In the genomic region with DNA sequence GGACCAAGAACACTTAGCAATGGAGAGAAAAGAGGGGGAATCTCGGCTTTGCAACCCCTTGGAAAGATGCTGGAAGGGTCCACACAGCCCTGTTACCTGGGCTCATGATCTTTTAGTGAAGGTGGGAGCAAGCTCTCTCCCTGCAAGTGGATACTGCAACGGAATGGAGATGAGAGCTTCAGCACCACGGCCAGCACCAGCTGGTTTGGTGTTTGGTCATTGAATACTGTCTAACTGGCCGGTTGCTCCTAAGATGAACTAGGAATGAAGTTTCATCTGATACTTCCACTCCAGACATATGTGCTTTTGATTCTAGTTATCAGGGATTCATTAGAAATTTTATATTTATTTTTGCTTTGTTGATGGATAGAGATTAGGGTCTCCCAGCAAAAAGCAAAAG, we compare ENCODE assay signal across 11 cellular contexts. TPM values are rescaled to one million over a fixed set of nuclear protein-coding genes. Genes with fewer than 3 reads are reported as not detected.
DNase-seq lines count a peak whose midpoint lies in the region; ATAC-seq, FAIRE-seq and TF ChIP-seq lines count a peak whose summit lies in the region.
"Had no signal": no experiment of that assay in that cellular context is flagged by ENCODE, and none has a peak within 500 bp of the region (broad histone marks: within the 10 kb centered on the region; RNA-seq: fewer than 3 reads in every experiment).

No MANE protein-coding gene starts in this region.

- DNase-seq in A673 (ENCODE audit: low spot score) (peak; percentile 71), HEK293T (ENCODE audit: extremely low spot score) (peak; percentile 56), hepatocyte (ENCODE audit: low spot score) (peak; percentile 77), osteocyte (ENCODE audit: extremely low spot score, unreplicated experiment) (no peak), GM12892 (ENCODE audit: insufficient read length) (no peak), SW 1271 (lab: John Stamatoyannopoulos, UW) (no peak)
- peak; percentile 46 for DNase-seq in activated CD8-positive, alpha-beta T cell treated with anti-CD3 and anti-CD28 coated beads for 36 hours
- DNase-seq: activated naive CD8-positive, alpha-beta T cell treated with anti-CD3 and anti-CD28 coated beads, Interleukin-2, amount 10 ng/mL, durations not matched to agents 7 days and 5 days; uterus had no signal

- H4K20me1 ChIP-seq in hepatocyte (ENCODE audit: insufficient read depth, poor library complexity, severe bottlenecking): no peaks in the 10 kb centered on the region

- H3K27me3 ChIP-seq in A673 (replicated peaks; ENCODE audit: insufficient read depth, low read depth, low read length, poor library complexity): peaks cover 20% of the 10 kb centered on the region
- H3K27me3 ChIP-seq in hepatocyte: peaks cover 29% of the 10 kb centered on the region
- H3K27me3 ChIP-seq: uterus had no signal

- no peak overlapping the region for H3K4me3 Mint-ChIP-seq in activated CD8-positive, alpha-beta T cell treated with anti-CD3 and anti-CD28 coated beads for 36 hours
- H3K4me3 Mint-ChIP-seq in osteocyte (ENCODE audit: unreplicated experiment): no peak overlapping the region
- H3K4me3 Mint-ChIP-seq: activated naive CD8-positive, alpha-beta T cell treated with anti-CD3 and anti-CD28 coated beads, Interleukin-2, amount 10 ng/mL, durations not matched to agents 7 days and 5 days had no signal

- no peak for TF ChIP-seq CTCF in A673 (conservative IDR thresholded peaks at IDR 0.05; ENCODE audit: low read depth, low read length)
- TF ChIP-seq CTCF in activated CD8-positive, alpha-beta T cell treated with anti-CD3 and anti-CD28 coated beads for 36 hours (IDR thresholded peaks at IDR 0.05): no peak
- TF ChIP-seq CTCF in hepatocyte (IDR thresholded peaks at IDR 0.05; ENCODE audit: poor library complexity): no peak
- TF ChIP-seq CTCF in osteocyte (IDR thresholded peaks at IDR 0.05): no peak

- H3K9me3 Mint-ChIP-seq in activated CD8-positive, alpha-beta T cell treated with anti-CD3 and anti-CD28 coated beads for 36 hours: no peaks in the 10 kb centered on the region
- no peaks in the 10 kb centered on the region for H3K9me3 Mint-ChIP-seq in osteocyte (ENCODE audit: unreplicated experiment)
- H3K9me3 Mint-ChIP-seq: activated naive CD8-positive, alpha-beta T cell treated with anti-CD3 and anti-CD28 coated beads, Interleukin-2, amount 10 ng/mL, durations not matched to agents 7 days and 5 days had no signal

- no peak for FAIRE-seq in GM12892 (lab: Jason Lieb, UNC)

- H3K9me2 ChIP-seq in hepatocyte (replicated peaks; ENCODE audit: insufficient read depth): no peaks in the 10 kb centered on the region

- POLR2A ChIA-PET in A673 (lab: Charles Lee; ENCODE audit: low non-redundant PET) (no interaction called here), HEK293T (lab: Yijun Ruan, JAX) (interaction anchor here (0.9 kb wide), 1 partner anchor 96 kb away, joined by 3 read pairs; no protein-coding TSS in a partner anchor)
- POLR2A ChIA-PET in activated CD8-positive, alpha-beta T cell treated with anti-CD3 and anti-CD28 coated beads for 36 hours (lab: Charles Lee): interaction anchor here (0.6 kb wide), 1 partner anchor 328 kb away, joined by 3 read pairs; no protein-coding TSS in a partner anchor

- H3K4me3 ChIP-seq in A673 (ENCODE audit: low read depth, low read length, poor library complexity, severe bottlenecking) (no peak overlapping the region), hepatocyte (no peak overlapping the region)
- H3K4me3 ChIP-seq: skin epidermis, uterus had no signal

- H3K4me1 Mint-ChIP-seq in activated CD8-positive, alpha-beta T cell treated with anti-CD3 and anti-CD28 coated beads for 36 hours (ENCODE audit: low read depth): no peaks in the 10 kb centered on the region
- no peaks in the 10 kb centered on the region for H3K4me1 Mint-ChIP-seq in osteocyte (ENCODE audit: unreplicated experiment)

- WGBS in hepatocyte (ENCODE audit: low lambda C conversion rate, missing lambda C conversion rate): 11% methylated on average over 4 of the region's 4 CpGs

- H3K79me2 ChIP-seq in hepatocyte: no peaks in the 10 kb centered on the region

- H3K4me1 ChIP-seq in A673 (ENCODE audit: insufficient read depth, low read length, poor library complexity, severe bottlenecking) (peaks cover 16% of the 10 kb centered on the region), hepatocyte (ENCODE audit: insufficient read depth) (no peaks in the 10 kb centered on the region)
- H3K4me1 ChIP-seq: uterus had no signal

- H3K27ac Mint-ChIP-seq in activated CD8-positive, alpha-beta T cell treated with anti-CD3 and anti-CD28 coated beads for 36 hours: no peak overlapping the region
- H3K27ac Mint-ChIP-seq in osteocyte (ENCODE audit: unreplicated experiment): no peak overlapping the region
- H3K27ac Mint-ChIP-seq: activated naive CD8-positive, alpha-beta T cell treated with anti-CD3 and anti-CD28 coated beads, Interleukin-2, amount 10 ng/mL, durations not matched to agents 7 days and 5 days had no signal

- peaks cover 20% of the 10 kb centered on the region for H3K27me3 Mint-ChIP-seq in activated CD8-positive, alpha-beta T cell treated with anti-CD3 and anti-CD28 coated beads for 36 hours
- H3K27me3 Mint-ChIP-seq in osteocyte (ENCODE audit: unreplicated experiment): peaks cover 23% of the 10 kb centered on the region

- no peak overlapping the region for H3K4me2 ChIP-seq in hepatocyte

- no peak for ATAC-seq in activated CD8-positive, alpha-beta T cell treated with anti-CD3 and anti-CD28 coated beads for 36 hours
- ATAC-seq in GM19023 (IDR thresholded peaks at IDR 0.05; ENCODE audit: unreplicated experiment): no peak

- H3K36me3 ChIP-seq in A673 (ENCODE audit: insufficient read depth, low read length, poor library complexity, severe bottlenecking) (no peaks in the 10 kb centered on the region), hepatocyte (replicated peaks; ENCODE audit: insufficient read depth, low read depth) (no peaks in the 10 kb centered on the region)
- H3K36me3 ChIP-seq: uterus had no signal

- no peak overlapping the region for H2AFZ ChIP-seq in hepatocyte

- no peaks in the 10 kb centered on the region for H3K36me3 Mint-ChIP-seq in activated CD8-positive, alpha-beta T cell treated with anti-CD3 and anti-CD28 coated beads for 36 hours (ENCODE audit: low read depth)
- no peaks in the 10 kb centered on the region for H3K36me3 Mint-ChIP-seq in osteocyte (ENCODE audit: unreplicated experiment)
- H3K36me3 Mint-ChIP-seq: activated naive CD8-positive, alpha-beta T cell treated with anti-CD3 and anti-CD28 coated beads, Interleukin-2, amount 10 ng/mL, durations not matched to agents 7 days and 5 days had no signal

- H3K27ac ChIP-seq in A673 (ENCODE audit: low read depth, low read length, poor library complexity, severe bottlenecking): no peak overlapping the region
- H3K27ac ChIP-seq in hepatocyte: no peak overlapping the region
- H3K27ac ChIP-seq: skin epidermis, uterus had no signal

- H3K9me3 ChIP-seq in A673 (ENCODE audit: low read depth, low read length, poor library complexity, severe bottlenecking): no peaks in the 10 kb centered on the region
- no peaks in the 10 kb centered on the region for H3K9me3 ChIP-seq in hepatocyte (ENCODE audit: low read depth)
- H3K9me3 ChIP-seq: uterus had no signal

- TF ChIP-seq POLR2A in GM12892 (IDR thresholded peaks at IDR 0.05; ENCODE audit: low read depth, low read length): no peak

- intact Hi-C loops in A673 (cut with micrococcal nuclease; ENCODE audit: unreplicated experiment): loop anchor here (5.0 kb wide), 1 partner anchor 86 kb away; no protein-coding TSS in a partner anchor
- intact Hi-C loops in activated CD8-positive, alpha-beta T cell treated with anti-CD3 and anti-CD28 coated beads for 36 hours (cut with micrococcal nuclease): loop anchor here (10.0 kb wide), 1 partner anchor 64 kb away; the partner anchor contains the start of gene ZBTB16

- CTCF ChIA-PET in A673 (lab: Charles Lee) (interaction anchor here (1.2 to 5.9 kb wide), 2 partner anchors 189 to 270 kb away, joined by 4 to 71 read pairs; no protein-coding TSS in a partner anchor), HEK293T (lab: Yijun Ruan, JAX) (interaction anchor here (1.5 to 1.8 kb wide), 2 partner anchors 96 to 271 kb away, joined by 4 to 13 read pairs; no protein-coding TSS in a partner anchor)
- CTCF ChIA-PET in activated CD8-positive, alpha-beta T cell treated with anti-CD3 and anti-CD28 coated beads for 36 hours (lab: Charles Lee): interaction anchor here (1.0 to 9.8 kb wide), 2 partner anchors 95 to 270 kb away, joined by 3 to 168 read pairs; no protein-coding TSS in a partner anchor

- no TSS peak for BruUV-seq in A673 (replicated peaks; lab: Mats Ljungman, UMichigan)

TF ChIP-seq in HEK293T, 16 proteins besides CTCF, POLR2A, EP300 and RAD21:
- TF ChIP-seq ZNF384 (IDR thresholded peaks at IDR 0.05) (no peak), TARDBP (IDR thresholded peaks at IDR 0.05) (no peak), NFRKB (IDR thresholded peaks at IDR 0.05) (no peak), BHLHE40 (IDR thresholded peaks at IDR 0.05; ENCODE audit: borderline replicate concordance) (no peak), ELF4 (IDR thresholded peaks at IDR 0.05) (no peak), ARNT (IDR thresholded peaks at IDR 0.05) (no peak), LEF1 (IDR thresholded peaks at IDR 0.05; ENCODE audit: borderline replicate concordance) (no peak), SUZ12 (IDR thresholded peaks at IDR 0.05) (no peak), FOXK2 (IDR thresholded peaks at IDR 0.05) (no peak), FOXM1 (IDR thresholded peaks at IDR 0.05; ENCODE audit: borderline replicate concordance) (no peak), FOXA1 (IDR thresholded peaks at IDR 0.05) (no peak), CTBP1 (IDR thresholded peaks at IDR 0.05; ENCODE audit: borderline replicate concordance) (no peak)
- TF ChIP-seq, protein P1, sequence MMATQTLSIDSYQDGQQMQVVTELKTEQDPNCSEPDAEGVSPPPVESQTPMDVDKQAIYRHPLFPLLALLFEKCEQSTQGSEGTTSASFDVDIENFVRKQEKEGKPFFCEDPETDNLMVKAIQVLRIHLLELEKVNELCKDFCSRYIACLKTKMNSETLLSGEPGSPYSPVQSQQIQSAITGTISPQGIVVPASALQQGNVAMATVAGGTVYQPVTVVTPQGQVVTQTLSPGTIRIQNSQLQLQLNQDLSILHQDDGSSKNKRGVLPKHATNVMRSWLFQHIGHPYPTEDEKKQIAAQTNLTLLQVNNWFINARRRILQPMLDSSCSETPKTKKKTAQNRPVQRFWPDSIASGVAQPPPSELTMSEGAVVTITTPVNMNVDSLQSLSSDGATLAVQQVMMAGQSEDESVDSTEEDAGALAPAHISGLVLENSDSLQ (IDR thresholded peaks at IDR 0.05): no peak

RNA-seq across cellular contexts. Expression of gene HTR3A, which starts 16.3 kb away (rescaled TPM):
- total RNA-seq in A673 (2021) (not detected in 2 replicates), hepatocyte (not detected in 2 replicates), osteocyte (not detected in 2 replicates)
- total RNA-seq in activated CD8-positive, alpha-beta T cell treated with anti-CD3 and anti-CD28 coated beads for 36 hours: not detected
- polyA plus RNA-seq in hepatocyte: not detected in 2 replicates
- not detected for polyA plus RNA-seq in GM12892 (2012; ENCODE audit: missing spikeins)
- total RNA-seq: activated naive CD8-positive, alpha-beta T cell treated with anti-CD3 and anti-CD28 coated beads, Interleukin-2, amount 10 ng/mL, durations not matched to agents 7 days and 5 days had no signal

Comparison
In these comparisons a context has a peak if more than half of its experiments do, and no peak if none do; other contexts are left out.
1. DNase-seq: peak in A673 (single experiment), HEK293T (single experiment), activated CD8-positive, alpha-beta T cell treated with anti-CD3 and anti-CD28 coated beads for 36 hours (single experiment) and hepatocyte (single experiment); none in osteocyte (single experiment), GM12892 (single experiment) and SW 1271 (0 of 2).